ENCODE assay signal across 8 cellular contexts in genomic region chr1:173868266-173869107, GRCh38. TPM values are rescaled to one million over a fixed set of nuclear protein-coding genes. Genes with fewer than 3 reads are reported as not detected.
DNase-seq lines count a peak whose midpoint lies in the region; ATAC-seq and TF ChIP-seq lines count a peak whose summit lies in the region.

Gene ZBTB37 (plus strand): TSS chr1:173868380. CDS start chr1:173870226, 1,846 bp downstream.

- TF ChIP-seq POLR2A in vagina (IDR thresholded peaks at IDR 0.05), result peak in 1 of 2 donors; percentile 7

- H3K9me3 Mint-ChIP-seq in activated naive CD8-positive, alpha-beta T cell treated with anti-CD3 and anti-CD28 coated beads, Interleukin-2, amount 50 U/mL, for 24 hours, result no peaks in the 10 kb centered on the region

- DNase-seq in NCI-H1436 treated with DMSO at 0.1 percent for 48 hours (lab: John Stamatoyannopoulos, UW) (peak; percentile 17), SW480 (ENCODE audit: low spot score) (peak; percentile 92), left ventricle myocardium superior (peak; percentile 93), vagina (ENCODE audit: extremely low spot score in 2 of 2) (no peak)
- peak; percentile 96 for DNase-seq in activated naive CD8-positive, alpha-beta T cell treated with anti-CD3 and anti-CD28 coated beads, Interleukin-2, amount 50 U/mL, for 24 hours

- peak within 1 kb of the TSS; percentile 82 for H3K4me3 ChIP-seq in GM12875 (ENCODE audit: low read depth, low read length)
- H3K4me3 ChIP-seq in rectal smooth muscle tissue (ENCODE audit: low read length), result peak within 1 kb of the TSS; percentile 90
- peak within 1 kb of the TSS; percentile 86 to 92 for H3K4me3 ChIP-seq in vagina

- H3K27ac ChIP-seq in rectal smooth muscle tissue (ENCODE audit: low read depth, low read length) (peak within 1 kb of the TSS; percentile 95), vagina (peak within 1 kb of the TSS; percentile 99)

- no peaks in the 10 kb centered on the region for H3K9me3 ChIP-seq in vagina

- peaks cover 9% of the 10 kb centered on the region for H3K4me1 ChIP-seq in rectal smooth muscle tissue (ENCODE audit: control insufficient read depth, insufficient read depth, low read length)
- peaks cover 42% of the 10 kb centered on the region for H3K4me1 ChIP-seq in vagina

- peaks cover 8% of the 10 kb centered on the region for H3K27me3 Mint-ChIP-seq in activated naive CD8-positive, alpha-beta T cell treated with anti-CD3 and anti-CD28 coated beads, Interleukin-2, amount 50 U/mL, for 24 hours

- TF ChIP-seq CTCF in GM12875 (IDR thresholded peaks at IDR 0.05; ENCODE audit: borderline replicate concordance, insufficient read depth, low read depth, low read length) (0 out of 2 replicates have a peak, but pooled peaks have one; percentile 1), vagina (IDR thresholded peaks at IDR 0.05) (no peak)

- peak within 1 kb of the TSS; percentile 100 for H3K27ac Mint-ChIP-seq in activated naive CD8-positive, alpha-beta T cell treated with anti-CD3 and anti-CD28 coated beads, Interleukin-2, amount 50 U/mL, for 24 hours

- ATAC-seq in HG02840 (IDR thresholded peaks at IDR 0.05; ENCODE audit: low FRiP score, unreplicated experiment) (peak; percentile 60), left ventricle myocardium superior (peak; percentile 79)
- ATAC-seq in activated naive CD8-positive, alpha-beta T cell treated with anti-CD3 and anti-CD28 coated beads, Interleukin-2, amount 50 U/mL, for 24 hours, result peak; percentile 67

- H3K27me3 ChIP-seq in rectal smooth muscle tissue (ENCODE audit: control insufficient read depth, insufficient read depth, low read length) (no peaks in the 10 kb centered on the region), vagina (no peaks in the 10 kb centered on the region)

- H3K4me1 Mint-ChIP-seq in activated naive CD8-positive, alpha-beta T cell treated with anti-CD3 and anti-CD28 coated beads, Interleukin-2, amount 50 U/mL, for 24 hours, result peaks cover 76% of the 10 kb centered on the region

- H3K9ac ChIP-seq in rectal smooth muscle tissue (ENCODE audit: low read length), result peak within 1 kb of the TSS; percentile 73

- H3K36me3 ChIP-seq in rectal smooth muscle tissue (ENCODE audit: control insufficient read depth, insufficient read depth, low read length) (peaks cover 16% of the 10 kb centered on the region), vagina (peaks cover 7 to 43% of the 10 kb centered on the region in 2 donors)

- H3K4me3 Mint-ChIP-seq in activated naive CD8-positive, alpha-beta T cell treated with anti-CD3 and anti-CD28 coated beads, Interleukin-2, amount 50 U/mL, for 24 hours, result peak within 1 kb of the TSS; percentile 99

- intact Hi-C loops in left ventricle myocardium superior (cut with micrococcal nuclease) (no loop called here), vagina (cut with DNase I) (loop anchor here (5.0 kb wide), 1 partner anchor 391 kb away; the partner anchor contains the start of gene PRDX6)

- peaks cover 56% of the 10 kb centered on the region for H3K36me3 Mint-ChIP-seq in activated naive CD8-positive, alpha-beta T cell treated with anti-CD3 and anti-CD28 coated beads, Interleukin-2, amount 50 U/mL, for 24 hours (ENCODE audit: low read depth)

RNA-seq across cellular contexts. Expression of gene ZBTB37, which starts in this region (rescaled TPM):
- total RNA-seq in left ventricle myocardium superior, result 7.9 TPM
- total RNA-seq in vagina, result 6.6 TPM

Comparison
In these comparisons a context has a peak if more than half of its experiments do, and no peak if none do; other contexts are left out.
1. DNase-seq: peak in NCI-H1436 treated with DMSO at 0.1 percent for 48 hours (single experiment), SW480 (single experiment), activated naive CD8-positive, alpha-beta T cell treated with anti-CD3 and anti-CD28 coated beads, Interleukin-2, amount 50 U/mL, for 24 hours (single experiment) and left ventricle myocardium superior (single experiment); none in vagina (0 of 2).
2. Peak in every context shown above with its lines, with median percentiles within 50 percentile points of each other: H3K4me3 ChIP-seq and ATAC-seq.